ENCODE assay signal across 9 cellular contexts in genomic region chr12:14774944-14775651, GRCh38. TPM values are rescaled to one million over a fixed set of nuclear protein-coding genes. Genes with fewer than 3 reads are reported as not detected.
DNase-seq lines count a peak whose midpoint lies in the region; ATAC-seq, FAIRE-seq and TF ChIP-seq lines count a peak whose summit lies in the region.
"Had no signal": no experiment of that assay in that cellular context is flagged by ENCODE, and none has a peak within 500 bp of the region (broad histone marks: within the 10 kb centered on the region; RNA-seq: fewer than 3 reads in every experiment).

No MANE protein-coding gene starts in this region.

- H3K36me3 ChIP-seq in Peyer's patch (no peaks in the 10 kb centered on the region), ascending aorta (no peaks in the 10 kb centered on the region)

- H3K4me1 ChIP-seq in Peyer's patch, result no peaks in the 10 kb centered on the region
- H3K4me1 ChIP-seq in ascending aorta, result peaks cover 0 to 15% of the 10 kb centered on the region in 2 donors
- H3K4me1 ChIP-seq in right cardiac atrium (ENCODE audit: control insufficient read depth, insufficient read depth, low read length), result no peaks in the 10 kb centered on the region

- H3K4me3 ChIP-seq in GM12875 (ENCODE audit: low read depth, low read length), result peak overlapping the region; percentile 97
- H3K4me3 ChIP-seq in Peyer's patch, result peak overlapping the region; percentile 63 to 90 (median 69)
- peak overlapping the region; percentile 78 to 87 for H3K4me3 ChIP-seq in ascending aorta
- peak overlapping the region; percentile 57 for H3K4me3 ChIP-seq in right cardiac atrium (ENCODE audit: low read length)

- H3K9me3 ChIP-seq in Peyer's patch, result no peaks in the 10 kb centered on the region
- H3K9me3 ChIP-seq in ascending aorta, result no peaks in the 10 kb centered on the region
- no peaks in the 10 kb centered on the region for H3K9me3 ChIP-seq in right cardiac atrium (ENCODE audit: control insufficient read depth, low read length)

- H3K27ac ChIP-seq in Peyer's patch (peak overlapping the region; percentile 88 to 99 (median 92)), ascending aorta (peak overlapping the region; percentile 99), right cardiac atrium (ENCODE audit: low read length) (peak overlapping the region; percentile 84)

- TF ChIP-seq POLR2A in Peyer's patch (IDR thresholded peaks at IDR 0.05), result peak in 1 of 2 donors; percentile 40

- FAIRE-seq in HTR-8/SVneo (lab: Jason Lieb, UNC), result no peak
- FAIRE-seq: TTC549 had no signal

- 5% methylated on average over 33 of the region's 33 CpGs for WGBS in right cardiac atrium

- DNase-seq in Peyer's patch (peak; percentile 32 to 75 (median 68)), ascending aorta (ENCODE audit: low spot score in 2 of 2) (peak in 1 of 2 donors; percentile 84), right cardiac atrium (peak; percentile 55 to 80 (median 78)), putamen (ENCODE audit: low spot score) (peak; percentile 41), HTR-8/SVneo (ENCODE audit: insufficient read length, low spot score) (no peak)
- no peak for DNase-seq in NK-92 treated with Interleukin-12 subunit alpha and Interleukin-12 subunit beta, amount 100 ng/mL, for 24 hours (lab: John Stamatoyannopoulos, UW)

- intact Hi-C loops in ascending aorta (cut with DNase I), result loop anchor here (1.0 to 10.0 kb wide), 10 partner anchors 28 to 1883 kb away; partner anchors contain the start of genes ATF7IP, C12orf60, GPRC5A and MGP
- intact Hi-C loops in right cardiac atrium (cut with DNase I), result loop anchor here in 1 of 4 donors (10.0 kb wide), 1 partner anchor 70 kb away; the partner anchor contains the start of gene ART4

- no peaks in the 10 kb centered on the region for H3K27me3 ChIP-seq in Peyer's patch
- no peaks in the 10 kb centered on the region for H3K27me3 ChIP-seq in ascending aorta
- H3K27me3 ChIP-seq in right cardiac atrium (ENCODE audit: control insufficient read depth, insufficient read depth), result no peaks in the 10 kb centered on the region

- TF ChIP-seq CTCF in GM12875 (IDR thresholded peaks at IDR 0.05; ENCODE audit: borderline replicate concordance, insufficient read depth, low read depth, low read length) (no peak), Peyer's patch (IDR thresholded peaks at IDR 0.05) (no peak), ascending aorta (IDR thresholded peaks at IDR 0.05) (no peak)

- ATAC-seq in right cardiac atrium (peak; percentile 47 to 50), HG03025 (IDR thresholded peaks at IDR 0.05; ENCODE audit: low FRiP score, unreplicated experiment) (no peak)

RNA-seq across cellular contexts. Expression of gene WBP11, which starts 28.2 kb away (rescaled TPM):
- total RNA-seq in Peyer's patch, result 10 to 100 TPM; 12.3 to 42.9 (median 12.8) TPM
- 6.7 TPM for total RNA-seq in ascending aorta
- total RNA-seq in right cardiac atrium, result 10 to 100 TPM; 51.9 to 63.7 (median 54.1) TPM
- 19.3 TPM for polyA plus RNA-seq in right cardiac atrium

RNA-seq across cellular contexts. Expression of gene C12orf60, which starts 28.4 kb away (rescaled TPM):
- total RNA-seq in Peyer's patch, result under 1 TPM in 1 of 4 donors, not detected in 3; 0.88 TPM
- total RNA-seq in ascending aorta, result not detected
- total RNA-seq in right cardiac atrium, result 1 to 10 TPM; 1.4 to 2.7 (median 1.5) TPM
- polyA plus RNA-seq in right cardiac atrium, result 3.8 TPM

RNA-seq across cellular contexts. Expression of gene SMCO3, which starts 38.9 kb away (rescaled TPM):
- total RNA-seq in Peyer's patch, result not detected
- 2.1 TPM for total RNA-seq in ascending aorta
- total RNA-seq in right cardiac atrium, result under 1 TPM; 0.53 to 0.85 (median 0.68) TPM
- 1.5 TPM for polyA plus RNA-seq in right cardiac atrium

Comparison
In these comparisons a context has a peak if more than half of its experiments do, and no peak if none do; other contexts are left out.
1. DNase-seq: peak in Peyer's patch (3 of 3), right cardiac atrium (3 of 3) and putamen (single experiment); none in NK-92 treated with Interleukin-12 subunit alpha and Interleukin-12 subunit beta, amount 100 ng/mL, for 24 hours (single experiment) and HTR-8/SVneo (single experiment).
2. Peak in every context shown above with its lines, with median percentiles within 50 percentile points of each other: H3K4me3 ChIP-seq and H3K27ac ChIP-seq.